11 cellular contexts compared by ENCODE assay signal in genomic region chr9:137359850-137360249, GRCh38. TPM values are rescaled to one million over a fixed set of nuclear protein-coding genes. Genes with fewer than 3 reads are reported as not detected.
"Had no signal": no experiment of that assay in that cellular context is flagged by ENCODE, and none has a peak within 500 bp of the region (broad histone marks: within the 10 kb centered on the region; RNA-seq: fewer than 3 reads in every experiment).

No MANE protein-coding gene starts in this region.

- H3K4me1 ChIP-seq: HAP-1 had no signal

- H3K4me2 ChIP-seq: GM23338 had no signal

- H3K9ac ChIP-seq: GM23248 had no signal

- H2AFZ ChIP-seq: GM23248, GM23338 had no signal

- FAIRE-seq: H1, H54 had no signal

- DNase-seq: GM23248, GOT3, H7, H9, HCEC 1CT, HFFc6 had no signal

- H3K27ac ChIP-seq: GM23248 had no signal

- ATAC-seq: GM23338, HCT116 had no signal

- H3K36me3 ChIP-seq: HAP-1 had no signal

- H3K4me3 ChIP-seq: GM23248, GM23338, HAP-1 had no signal

RNA-seq across cellular contexts. Expression of gene NRARP, which starts 57.8 kb away (rescaled TPM):
- polyA plus RNA-seq: GM23248 had no signal
